ENCODE assay signal across 20 cellular contexts in genomic region chr10:95389176-95389575, GRCh38.
DNase-seq lines count a peak whose midpoint lies in the region; ATAC-seq, FAIRE-seq and TF ChIP-seq lines count a peak whose summit lies in the region.
"Had no signal": no experiment of that assay in that cellular context is flagged by ENCODE, and none has a peak within 500 bp of the region (broad histone marks: within the 10 kb centered on the region; RNA-seq: fewer than 3 reads in every experiment).

No MANE protein-coding gene starts in this region.

- no peak overlapping the region for H2AFZ ChIP-seq in HepG2 (ENCODE audit: low read length)

- H3K4me3 ChIP-seq in body of pancreas (no peak overlapping the region), HepG2 (replicated peaks in 1 of 3; ENCODE audit: insufficient read depth in 1 of 3, low read depth in 2 of 3, low read length in 3 of 3) (peak overlapping the region in 1 of 3 experiments; percentile 9; a peak in 1 of 6 replicates), stomach smooth muscle (ENCODE audit: low read length in 2 of 2) (no peak overlapping the region)
- H3K4me3 ChIP-seq: HAP-1 had no signal

- no peaks in the 10 kb centered on the region for H3K9me3 ChIP-seq in body of pancreas
- H3K9me3 ChIP-seq in HepG2 (ENCODE audit: low read length) = no peaks in the 10 kb centered on the region
- H3K9me3 ChIP-seq in stomach smooth muscle (ENCODE audit: control insufficient read depth in 2 of 2, low read length in 2 of 2) = no peaks in the 10 kb centered on the region
- H3K9me3 ChIP-seq: HAP-1 had no signal

- peaks cover 9% of the 10 kb centered on the region for H3K4me1 Mint-ChIP-seq in stimulated activated effector memory CD8-positive, alpha-beta T cell treated with anti-CD3 and anti-CD28 coated beads, Interleukin-12 subunit alpha, Interleukin-12 subunit beta, amount 100 ng/mL, for 72 hours

- TF ChIP-seq POLR2A in body of pancreas (IDR thresholded peaks at IDR 0.05) (no peak), HepG2 (IDR thresholded peaks at IDR 0.05; ENCODE audit: insufficient read depth in 1 of 2, low read depth in 2 of 2, low read length in 2 of 2) (no peak)

- POLR2A ChIA-PET in HepG2 (lab: Yijun Ruan, JAX) = interaction anchor here (1.0 kb wide), 1 partner anchor 16 kb away, joined by 3 read pairs; no protein-coding TSS in a partner anchor

- no peak overlapping the region for H3K4me3 Mint-ChIP-seq in stimulated activated effector memory CD8-positive, alpha-beta T cell treated with anti-CD3 and anti-CD28 coated beads, Interleukin-12 subunit alpha, Interleukin-12 subunit beta, amount 100 ng/mL, for 72 hours
- H3K4me3 Mint-ChIP-seq: activated B cell treated with CpG ODN at 0.5 μM for 24 hours; activated CD8-positive, alpha-beta T cell treated with anti-CD3 and anti-CD28 coated beads for 36 hours; activated naive CD4-positive, alpha-beta T cell treated with anti-CD3 and anti-CD28 coated beads, Interleukin-2, amount 10 ng/mL, durations not matched to agents 7 days and 5 days; CD8-positive, alpha-beta T cell; dendritic cell treated with granulocyte-macrophage colony-stimulating factor and Interleukin-4, amounts not matched to agents 40 ng/mL and 50 ng/mL, for 4 days; stimulated activated naive CD8-positive, alpha-beta T cell treated with anti-CD3 and anti-CD28 coated beads, Interleukin-15, Interleukin-2, amounts not matched to agents 100 ng/mL and 50 ng/mL, for 24 hours had no signal

- intact Hi-C loops in body of pancreas (cut with DNase I) = no loop called here
- intact Hi-C loops in HepG2 (cut with micrococcal nuclease; ENCODE audit: unreplicated experiment) = no loop called here
- intact Hi-C loops in posterior cingulate gyrus (cut with DNase I) = no loop called here

- BruUV-seq in HepG2 (replicated peaks; lab: Mats Ljungman, UMichigan) = no TSS peak

- peak overlapping the region in 3 of 4 donors; percentile 8 to 50 (median 27) for H3K27ac ChIP-seq in body of pancreas
- H3K27ac ChIP-seq in HepG2 (ENCODE audit: extremely low read length, insufficient read depth, low read length) = peak overlapping the region; percentile 48
- peak overlapping the region; percentile 55 for H3K27ac ChIP-seq in stomach smooth muscle (ENCODE audit: low read length)
- H3K27ac ChIP-seq: foreskin keratinocyte had no signal

- TF ChIP-seq RAD21 in HepG2 (CRISPR knock-in tag; IDR thresholded peaks at IDR 0.05) = no peak

- DNase-seq in COLO829 (ENCODE audit: low spot score) (peak; percentile 60), body of pancreas (no peak), HepG2 (ENCODE audit: low spot score) (peak; percentile 74), posterior cingulate gyrus (no peak)
- no peak for DNase-seq in stimulated activated effector memory CD8-positive, alpha-beta T cell treated with anti-CD3 and anti-CD28 coated beads, Interleukin-12 subunit alpha, Interleukin-12 subunit beta, amount 100 ng/mL, for 72 hours (ENCODE audit: low spot score in 2 of 2)
- DNase-seq: activated B cell treated with CpG ODN at 0.5 μM for 24 hours; activated CD8-positive, alpha-beta T cell treated with anti-CD3 and anti-CD28 coated beads for 36 hours; activated naive CD4-positive, alpha-beta T cell treated with anti-CD3 and anti-CD28 coated beads, Interleukin-2, amount 10 ng/mL, durations not matched to agents 7 days and 5 days; activated T-cell treated with anti-CD3 and anti-CD28 coated beads, Interleukin-2, amount 50 U/mL, for 1 hour; CD8-positive, alpha-beta T cell; foreskin keratinocyte; NCI-H524 treated with DMSO at 0.1 percent for 48 hours; T-helper 2 cell had no signal

- no peaks in the 10 kb centered on the region for H3K36me3 Mint-ChIP-seq in stimulated activated effector memory CD8-positive, alpha-beta T cell treated with anti-CD3 and anti-CD28 coated beads, Interleukin-12 subunit alpha, Interleukin-12 subunit beta, amount 100 ng/mL, for 72 hours
- H3K36me3 Mint-ChIP-seq: activated naive CD4-positive, alpha-beta T cell treated with anti-CD3 and anti-CD28 coated beads, Interleukin-2, amount 10 ng/mL, durations not matched to agents 7 days and 5 days; CD8-positive, alpha-beta T cell had no signal

- H3K9ac ChIP-seq in HepG2 (ENCODE audit: insufficient read depth, low read depth, low read length) = no peak overlapping the region
- peak overlapping the region in 1 of 2 donors; percentile 21 for H3K9ac ChIP-seq in stomach smooth muscle (ENCODE audit: low read length in 2 of 2)

- H3K79me2 ChIP-seq in HepG2 (ENCODE audit: insufficient read depth, low read length) = no peaks in the 10 kb centered on the region

- ATAC-seq in body of pancreas (no peak), HepG2 (peak; percentile 66), GM19452 (IDR thresholded peaks at IDR 0.05; ENCODE audit: unreplicated experiment) (no peak), HG03469 (IDR thresholded peaks at IDR 0.05; ENCODE audit: unreplicated experiment) (no peak)
- no peak for ATAC-seq in stimulated activated effector memory CD8-positive, alpha-beta T cell treated with anti-CD3 and anti-CD28 coated beads, Interleukin-12 subunit alpha, Interleukin-12 subunit beta, amount 100 ng/mL, for 72 hours
- ATAC-seq: activated CD8-positive, alpha-beta T cell treated with anti-CD3 and anti-CD28 coated beads for 36 hours; CD8-positive, alpha-beta T cell; foreskin keratinocyte had no signal

- H3K36me3 ChIP-seq in body of pancreas (replicated peaks in 1 of 2; ENCODE audit: insufficient read depth in 1 of 2, low read depth in 2 of 2) (no peaks in the 10 kb centered on the region), HepG2 (replicated peaks in 1 of 2; ENCODE audit: control insufficient read depth in 1 of 2, insufficient read depth in 2 of 2, low read length in 2 of 2) (peaks cover 7 to 29% of the 10 kb centered on the region in 2 experiments; a peak in 4 of 5 replicates), stomach smooth muscle (ENCODE audit: control insufficient read depth in 2 of 2, insufficient read depth in 2 of 2, low read length in 2 of 2) (peaks cover 30 to 46% of the 10 kb centered on the region in 2 donors)
- H3K36me3 ChIP-seq: HAP-1 had no signal

- TF ChIP-seq CTCF in body of pancreas (IDR thresholded peaks at IDR 0.05) (no peak), HepG2 (CRISPR knock-in tag; IDR thresholded peaks at IDR 0.05) (no peak)

- H4K20me1 ChIP-seq in HepG2 (ENCODE audit: insufficient read depth, low read length) = no peaks in the 10 kb centered on the region

- peak overlapping the region; percentile 41 for H3K4me2 ChIP-seq in HepG2 (ENCODE audit: low read depth, low read length)

- WGBS in body of pancreas, 2 donors = 40 to 51% methylated on average over 2 of the region's 2 CpGs
- WGBS in HepG2 (ENCODE audit: low lambda C conversion rate) = 5% methylated on average over 2 of the region's 2 CpGs

- TF ChIP-seq EP300 in HepG2 (IDR thresholded peaks at IDR 0.05; ENCODE audit: low read depth in 2 of 2, low read length in 2 of 2) (no peak), HepG2 (CRISPR knock-in tag; IDR thresholded peaks at IDR 0.05; ENCODE audit: borderline replicate concordance) (no peak)

- H3K4me1 ChIP-seq in body of pancreas (peaks cover 35% of the 10 kb centered on the region), HepG2 (ENCODE audit: insufficient read depth, low read length) (peaks cover 35% of the 10 kb centered on the region), stomach smooth muscle (ENCODE audit: control insufficient read depth, insufficient read depth, low read length) (peaks cover 61% of the 10 kb centered on the region)
- H3K4me1 ChIP-seq: HAP-1 had no signal

- CTCF ChIA-PET in HepG2 (lab: Yijun Ruan, JAX; ENCODE audit: low intra/inter-chr PET ratio, low total read pairs) = no interaction called here

- no peaks in the 10 kb centered on the region for H3K9me3 Mint-ChIP-seq in stimulated activated effector memory CD8-positive, alpha-beta T cell treated with anti-CD3 and anti-CD28 coated beads, Interleukin-12 subunit alpha, Interleukin-12 subunit beta, amount 100 ng/mL, for 72 hours
- H3K9me3 Mint-ChIP-seq: activated B cell treated with CpG ODN at 0.5 μM for 24 hours; activated CD8-positive, alpha-beta T cell treated with anti-CD3 and anti-CD28 coated beads for 36 hours; activated naive CD4-positive, alpha-beta T cell treated with anti-CD3 and anti-CD28 coated beads, Interleukin-2, amount 10 ng/mL, durations not matched to agents 7 days and 5 days; CD8-positive, alpha-beta T cell; dendritic cell treated with granulocyte-macrophage colony-stimulating factor and Interleukin-4, amounts not matched to agents 40 ng/mL and 50 ng/mL, for 4 days; stimulated activated naive CD8-positive, alpha-beta T cell treated with anti-CD3 and anti-CD28 coated beads, Interleukin-15, Interleukin-2, amounts not matched to agents 100 ng/mL and 50 ng/mL, for 24 hours had no signal

- FAIRE-seq in HepG2 (lab: Jason Lieb, UNC) = peak; percentile 49
- FAIRE-seq: GM12892 had no signal

- no peak overlapping the region for H3K27ac Mint-ChIP-seq in stimulated activated effector memory CD8-positive, alpha-beta T cell treated with anti-CD3 and anti-CD28 coated beads, Interleukin-12 subunit alpha, Interleukin-12 subunit beta, amount 100 ng/mL, for 72 hours
- H3K27ac Mint-ChIP-seq: activated B cell treated with CpG ODN at 0.5 μM for 24 hours; activated CD8-positive, alpha-beta T cell treated with anti-CD3 and anti-CD28 coated beads for 36 hours; activated naive CD4-positive, alpha-beta T cell treated with anti-CD3 and anti-CD28 coated beads, Interleukin-2, amount 10 ng/mL, durations not matched to agents 7 days and 5 days; CD8-positive, alpha-beta T cell; dendritic cell treated with granulocyte-macrophage colony-stimulating factor and Interleukin-4, amounts not matched to agents 40 ng/mL and 50 ng/mL, for 4 days; stimulated activated naive CD8-positive, alpha-beta T cell treated with anti-CD3 and anti-CD28 coated beads, Interleukin-15, Interleukin-2, amounts not matched to agents 100 ng/mL and 50 ng/mL, for 24 hours had no signal

- H3K27me3 ChIP-seq in body of pancreas = no peaks in the 10 kb centered on the region
- H3K27me3 ChIP-seq in HepG2 (ENCODE audit: control insufficient read depth in 1 of 2, insufficient read depth in 2 of 2, low read length in 2 of 2) = no peaks in the 10 kb centered on the region
- H3K27me3 ChIP-seq in stomach smooth muscle (ENCODE audit: control insufficient read depth in 1 of 2, insufficient read depth in 2 of 2, low read length in 2 of 2) = no peaks in the 10 kb centered on the region
- H3K27me3 ChIP-seq: foreskin keratinocyte had no signal

- in situ Hi-C loops in HepG2 (cut with HindIII; ENCODE audit: extremely low pct_ligation_motif_present, low pct_unique_long_range_greater_than_20kb) = no loop called here

TF ChIP-seq in HepG2, 621 proteins besides CTCF, POLR2A, EP300 and RAD21 (continues in another document):
- no peak for TF ChIP-seq MATR3 (CRISPR knock-in tag; IDR thresholded peaks at IDR 0.05)
- TF ChIP-seq TEAD3 (CRISPR knock-in tag; optimal IDR thresholded peaks at IDR 0.05; ENCODE audit: borderline replicate concordance) = no peak
- TF ChIP-seq BATF2 (CRISPR knock-in tag; IDR thresholded peaks at IDR 0.05) = no peak

Comparison
In these comparisons a context has a peak if more than half of its experiments do, and no peak if none do; other contexts are left out.
1. DNase-seq: peak in COLO829 (single experiment) and HepG2 (single experiment); none in body of pancreas (0 of 4), posterior cingulate gyrus (0 of 10) and stimulated activated effector memory CD8-positive, alpha-beta T cell treated with anti-CD3 and anti-CD28 coated beads, Interleukin-12 subunit alpha, Interleukin-12 subunit beta, amount 100 ng/mL, for 72 hours (0 of 2).
2. Peak in every context shown above with its lines, with median percentiles within 50 percentile points of each other: H3K27ac ChIP-seq.